In the genomic region with DNA sequence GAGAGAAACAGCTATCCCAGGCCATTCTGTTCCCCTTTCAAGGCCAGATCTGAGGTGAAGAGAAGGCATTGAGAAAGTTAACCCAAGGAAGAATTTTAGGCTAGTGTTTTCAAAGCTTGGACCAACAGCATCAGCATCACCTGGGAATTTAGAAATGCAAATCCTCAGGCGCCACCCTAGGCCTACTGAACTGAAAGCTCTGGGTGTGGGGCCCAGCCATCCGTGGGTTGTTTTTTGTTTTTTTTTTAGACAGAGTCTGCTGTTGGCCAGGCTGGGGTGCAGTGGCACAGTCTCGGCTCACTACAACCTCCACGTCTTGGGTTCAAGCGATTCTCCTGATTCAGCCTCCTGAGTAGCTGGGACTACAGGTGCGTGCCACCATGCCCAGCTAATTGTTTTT, we compare ENCODE assay signal across 18 cellular contexts.
DNase-seq lines count a peak whose midpoint lies in the region; ATAC-seq, FAIRE-seq and TF ChIP-seq lines count a peak whose summit lies in the region.
"Had no signal": no experiment of that assay in that cellular context is flagged by ENCODE, and none has a peak within 500 bp of the region (broad histone marks: within the 10 kb centered on the region; RNA-seq: fewer than 3 reads in every experiment).

No MANE protein-coding gene starts in this region.

- H3K79me1 ChIP-seq in H1 (ENCODE audit: low read depth, low read length), result no peaks in the 10 kb centered on the region; the same call in 1 of the 2 replicates

- H3K9me3 Mint-ChIP-seq in activated B cell treated with CpG ODN at 0.5 μM for 24 hours, result no peaks in the 10 kb centered on the region
- no peaks in the 10 kb centered on the region for H3K9me3 Mint-ChIP-seq in stimulated activated memory B cell treated with anti-CD40 and anti-IgM and Interleukin-4, amounts not matched to agents 10 μg/mL and 1 μg/mL and 100 μg/mL, for 72 hours
- H3K9me3 Mint-ChIP-seq: CD8-positive, alpha-beta T cell had no signal

- no peak overlapping the region for H3K23ac ChIP-seq in H1 (ENCODE audit: insufficient read length)

- H4K91ac ChIP-seq in H1 (replicated peaks; ENCODE audit: insufficient read length, low read length), result no peak overlapping the region

- no peak overlapping the region for H3K18ac ChIP-seq in H1 (ENCODE audit: extremely low read depth, low read length)

- H3K4me1 Mint-ChIP-seq in activated B cell treated with CpG ODN at 0.5 μM for 24 hours, result peaks cover 33% of the 10 kb centered on the region
- H3K4me1 Mint-ChIP-seq in stimulated activated memory B cell treated with anti-CD40 and anti-IgM and Interleukin-4, amounts not matched to agents 10 μg/mL and 1 μg/mL and 100 μg/mL, for 72 hours, result peaks cover 6% of the 10 kb centered on the region

- peaks cover 12% of the 10 kb centered on the region for H3K23me2 ChIP-seq in H1 (ENCODE audit: low read depth, low read length)

- H2AK5ac ChIP-seq in H1 (ENCODE audit: low read depth, low read length), result 0 out of 2 replicates have a peak overlapping the region, but pooled peaks have one; percentile 76

- 0 out of 2 replicates have a peak overlapping the region, but pooled peaks have one; percentile 34 for H2BK15ac ChIP-seq in H1 (ENCODE audit: low read length)

- DNase-seq in activated B cell treated with CpG ODN at 0.5 μM for 24 hours (no peak), H1 (ENCODE audit: low read depth in 1 of 2, low spot score in 2 of 2) (no peak), spleen (no peak), DMS114 treated with DMSO at 0.1 percent for 48 hours (lab: John Stamatoyannopoulos, UW; ENCODE audit: unreplicated experiment) (no peak), ovary (no peak)
- no peak for DNase-seq in central memory CD4-positive, alpha-beta T cell
- DNase-seq: BE2C; CD8-positive, alpha-beta T cell; COR-L47; DND-41; GDM1; HCEC 1CT; IMR-90 had no signal

- no peak for FAIRE-seq in H1 (lab: Jason Lieb, UNC)
- FAIRE-seq: D721Med, GM19239 had no signal

- TF ChIP-seq POLR2A in H1 (IDR thresholded peaks at IDR 0.05; ENCODE audit: control extremely low read depth in 1 of 2, low read depth in 2 of 2, low read length in 2 of 2) (no peak), spleen (IDR thresholded peaks at IDR 0.05) (no peak), ovary (IDR thresholded peaks at IDR 0.05) (no peak)

- WGBS in H1 (ENCODE audit: extremely low coverage in 1 of 2, insufficient coverage in 1 of 2, insufficient read length in 1 of 2, insufficient replicate concordance in 2 of 2, low coverage in 1 of 2, low lambda C conversion rate in 2 of 2, missing lambda C conversion rate in 1 of 2), 2 experiments, result 93% methylated on average over 6 of the region's 6 CpGs; no CpG with 5 or more reads in 1 of the 2 experiments
- WGBS in spleen, 5 donors, result 73 to 88% (median 82%) methylated on average over 6 of the region's 6 CpGs
- WGBS in ovary, 3 donors, result 84 to 86% (median 85%) methylated on average over 6 of the region's 6 CpGs

- peaks cover 0 to 4% of the 10 kb centered on the region in 2 experiments; a peak in 1 of 4 replicates for H3K79me2 ChIP-seq in H1 (ENCODE audit: control insufficient read depth in 1 of 2, insufficient read depth in 2 of 2, low read length in 2 of 2)

- H2BK20ac ChIP-seq in H1 (ENCODE audit: low read length), result peak overlapping the region; percentile 87; the same call in 1 of the 2 replicates

- peak; percentile 69 for ATAC-seq in activated B cell treated with CpG ODN at 0.5 μM for 24 hours (ENCODE audit: low read depth)
- ATAC-seq in stimulated activated memory B cell treated with anti-CD40 and anti-IgM and Interleukin-4, amounts not matched to agents 10 μg/mL and 1 μg/mL and 100 μg/mL, for 72 hours, result peak; percentile 59
- ATAC-seq: CD8-positive, alpha-beta T cell had no signal

- no peak overlapping the region for H2BK120ac ChIP-seq in H1 (replicated peaks; ENCODE audit: low read depth, low read length)

- no peak overlapping the region for H4K5ac ChIP-seq in H1 (ENCODE audit: insufficient read length, low read depth, low read length)

- H3K56ac ChIP-seq in H1 (replicated peaks; ENCODE audit: insufficient read length, low read depth, low read length), result no peak overlapping the region

- peak overlapping the region; percentile 49 for H3K4me3 Mint-ChIP-seq in activated B cell treated with CpG ODN at 0.5 μM for 24 hours
- H3K4me3 Mint-ChIP-seq in stimulated activated memory B cell treated with anti-CD40 and anti-IgM and Interleukin-4, amounts not matched to agents 10 μg/mL and 1 μg/mL and 100 μg/mL, for 72 hours, result peak overlapping the region; percentile 10
- H3K4me3 Mint-ChIP-seq: CD8-positive, alpha-beta T cell had no signal

- H3K27ac ChIP-seq in HEK293 (ENCODE audit: extremely low read depth, low read depth, low read length) (no peak overlapping the region), H1 (ENCODE audit: low read depth, low read length) (no peak overlapping the region), spleen (no peak overlapping the region), ovary (no peak overlapping the region)
- H3K27ac ChIP-seq: C4-2B had no signal

- no peak for TF ChIP-seq CTCF in HEK293 (tag by site-specific recombination; IDR thresholded peaks at IDR 0.05)
- TF ChIP-seq CTCF in activated B cell treated with CpG ODN at 0.5 μM for 24 hours (IDR thresholded peaks at IDR 0.05), result no peak
- TF ChIP-seq CTCF in H1 (IDR thresholded peaks at IDR 0.05; ENCODE audit: control extremely low read depth in 1 of 3, insufficient read depth in 1 of 3, low read depth in 1 of 3, low read length in 3 of 3), result no peak
- no peak for TF ChIP-seq CTCF in spleen (IDR thresholded peaks at IDR 0.05 in 8 of 11, conservative IDR thresholded peaks at IDR 0.05 in 3 of 11)
- TF ChIP-seq CTCF in ovary (IDR thresholded peaks at IDR 0.05), result no peak

- CTCF ChIA-PET in HEK293 (lab: Yijun Ruan, JAX) (no interaction called here), activated B cell treated with CpG ODN at 0.5 μM for 24 hours (lab: Charles Lee) (no interaction called here), H1 (lab: Charles Lee; ENCODE audit: partially characterized antibody) (interaction anchor here (0.6 to 4.4 kb wide), 5 partner anchors 12 to 53 kb away, joined by 3 to 24 read pairs (median 3); no protein-coding TSS in a partner anchor)

- H2BK5ac ChIP-seq in H1 (ENCODE audit: low read depth, low read length), result no peak overlapping the region

- no peak overlapping the region for H2AFZ ChIP-seq in H1 (ENCODE audit: low read length)

- no peak overlapping the region for H3K4me2 ChIP-seq in H1 (ENCODE audit: insufficient read depth in 1 of 2, low read depth in 2 of 2, low read length in 2 of 2)

- H3K4ac ChIP-seq in H1 (replicated peaks; ENCODE audit: insufficient read length, low read depth, low read length), result no peak overlapping the region

- no peak for TF ChIP-seq RAD21 in H1 (IDR thresholded peaks at IDR 0.05 in 1 of 2, conservative IDR thresholded peaks at IDR 0.05 in 1 of 2; ENCODE audit: low read depth in 2 of 2, low read length in 2 of 2)

- no peaks in the 10 kb centered on the region for H3K9me3 ChIP-seq in HEK293 (ENCODE audit: control insufficient read depth, insufficient read depth, low read depth, low read length)
- H3K9me3 ChIP-seq in H1 (ENCODE audit: insufficient read depth in 2 of 2, low read depth in 1 of 2, low read length in 1 of 2), result no peaks in the 10 kb centered on the region
- no peaks in the 10 kb centered on the region for H3K9me3 ChIP-seq in spleen
- no peaks in the 10 kb centered on the region for H3K9me3 ChIP-seq in ovary
- H3K9me3 ChIP-seq: BE2C had no signal

- H2BK12ac ChIP-seq in H1 (ENCODE audit: low read depth, low read length), result peak overlapping the region; percentile 44; the same call in 1 of the 2 replicates

- H3K14ac ChIP-seq in H1 (ENCODE audit: insufficient read length), result no peak overlapping the region

- H3K27me3 Mint-ChIP-seq in activated B cell treated with CpG ODN at 0.5 μM for 24 hours, result no peaks in the 10 kb centered on the region
- peaks cover 15% of the 10 kb centered on the region for H3K27me3 Mint-ChIP-seq in stimulated activated memory B cell treated with anti-CD40 and anti-IgM and Interleukin-4, amounts not matched to agents 10 μg/mL and 1 μg/mL and 100 μg/mL, for 72 hours

- H3K36me3 Mint-ChIP-seq in activated B cell treated with CpG ODN at 0.5 μM for 24 hours (ENCODE audit: low read depth), result no peaks in the 10 kb centered on the region
- no peaks in the 10 kb centered on the region for H3K36me3 Mint-ChIP-seq in stimulated activated memory B cell treated with anti-CD40 and anti-IgM and Interleukin-4, amounts not matched to agents 10 μg/mL and 1 μg/mL and 100 μg/mL, for 72 hours
- H3K36me3 Mint-ChIP-seq: CD8-positive, alpha-beta T cell had no signal

- no peak overlapping the region for H4K8ac ChIP-seq in H1 (ENCODE audit: extremely low read depth, insufficient read depth, low read length)

- H3K4me1 ChIP-seq in HEK293 (ENCODE audit: control insufficient read depth, insufficient read depth, low read length), result no peaks in the 10 kb centered on the region
- H3K4me1 ChIP-seq in H1 (replicated peaks in 1 of 4; ENCODE audit: control insufficient read depth in 3 of 4, insufficient read depth in 4 of 4, low read length in 3 of 4), result peaks cover 27 to 54% (median 46%) of the 10 kb centered on the region in 4 experiments
- peaks cover 0 to 13% (median 0%) of the 10 kb centered on the region in 6 donors for H3K4me1 ChIP-seq in spleen
- H3K4me1 ChIP-seq in ovary (ENCODE audit: insufficient read depth), result no peaks in the 10 kb centered on the region
- H3K4me1 ChIP-seq: BE2C had no signal

- no peaks in the 10 kb centered on the region for H3K36me3 ChIP-seq in HEK293 (ENCODE audit: control insufficient read depth in 2 of 2, insufficient read depth in 1 of 2, low read length in 2 of 2)
- H3K36me3 ChIP-seq in H1 (ENCODE audit: control insufficient read depth in 2 of 4, insufficient read depth in 4 of 4, low read length in 3 of 4), result no peaks in the 10 kb centered on the region
- H3K36me3 ChIP-seq in spleen, result no peaks in the 10 kb centered on the region
- H3K36me3 ChIP-seq in ovary, result no peaks in the 10 kb centered on the region
- H3K36me3 ChIP-seq: BE2C had no signal

- H4K20me1 ChIP-seq in H1 (replicated peaks in 1 of 2; ENCODE audit: control insufficient read depth in 1 of 2, insufficient read depth in 2 of 2, low read length in 2 of 2), result no peaks in the 10 kb centered on the region

- TF ChIP-seq EP300 in H1 (IDR thresholded peaks at IDR 0.05; ENCODE audit: borderline replicate concordance in 1 of 2, low read depth in 2 of 2, low read length in 2 of 2) (no peak), ovary (IDR thresholded peaks at IDR 0.05) (no peak)

- intact Hi-C loops in activated B cell treated with CpG ODN at 0.5 μM for 24 hours (cut with micrococcal nuclease) (no loop called here), spleen (cut with DNase I; ENCODE audit: low total_unique reads) (no loop called here), ovary (cut with DNase I) (no loop called here)

- H3K27me3 ChIP-seq in H1 (replicated peaks in 1 of 4; ENCODE audit: control insufficient read depth in 3 of 4, extremely low read depth in 1 of 4, insufficient read depth in 3 of 4, low read length in 3 of 4) (peaks cover 0 to 17% (median 11%) of the 10 kb centered on the region in 4 experiments; a peak in 5 of 7 replicates), spleen (replicated peaks in 1 of 7) (peaks cover 0 to 46% (median 6%) of the 10 kb centered on the region in 7 donors), ovary (no peaks in the 10 kb centered on the region)

- POLR2A ChIA-PET in HEK293 (lab: Yijun Ruan, JAX) (interaction anchor here (0.7 kb wide), 1 partner anchor 19 kb away, joined by 3 read pairs; no protein-coding TSS in a partner anchor), activated B cell treated with CpG ODN at 0.5 μM for 24 hours (lab: Charles Lee) (interaction anchor here (2.3 kb wide), 1 partner anchor 11 kb away, joined by 5 read pairs; no protein-coding TSS in a partner anchor), H1 (lab: Charles Lee; ENCODE audit: partially characterized antibody) (interaction anchor here (4.1 kb wide), 1 partner anchor 10 kb away, joined by 33 read pairs; no protein-coding TSS in a partner anchor)

- H3K4me3 ChIP-seq in HEK293 (ENCODE audit: low read depth, low read length), result no peak overlapping the region
- no peak overlapping the region for H3K4me3 ChIP-seq in H1 (ENCODE audit: extremely low read depth in 1 of 4, insufficient read depth in 2 of 4, low read depth in 3 of 4, low read length in 4 of 4)
- no peak overlapping the region for H3K4me3 ChIP-seq in spleen
- H3K4me3 ChIP-seq in ovary, result no peak overlapping the region

- H3K27ac Mint-ChIP-seq in activated B cell treated with CpG ODN at 0.5 μM for 24 hours, result peak overlapping the region; percentile 61
- H3K27ac Mint-ChIP-seq in stimulated activated memory B cell treated with anti-CD40 and anti-IgM and Interleukin-4, amounts not matched to agents 10 μg/mL and 1 μg/mL and 100 μg/mL, for 72 hours, result no peak overlapping the region
- H3K27ac Mint-ChIP-seq: CD8-positive, alpha-beta T cell had no signal

- H3K9ac ChIP-seq in H1 (replicated peaks in 1 of 4; ENCODE audit: extremely low read depth in 1 of 4, low read depth in 3 of 4, low read length in 3 of 4), result no peak overlapping the region
